Comparison of ENCODE assay signal across 8 cellular contexts in the genomic region with DNA sequence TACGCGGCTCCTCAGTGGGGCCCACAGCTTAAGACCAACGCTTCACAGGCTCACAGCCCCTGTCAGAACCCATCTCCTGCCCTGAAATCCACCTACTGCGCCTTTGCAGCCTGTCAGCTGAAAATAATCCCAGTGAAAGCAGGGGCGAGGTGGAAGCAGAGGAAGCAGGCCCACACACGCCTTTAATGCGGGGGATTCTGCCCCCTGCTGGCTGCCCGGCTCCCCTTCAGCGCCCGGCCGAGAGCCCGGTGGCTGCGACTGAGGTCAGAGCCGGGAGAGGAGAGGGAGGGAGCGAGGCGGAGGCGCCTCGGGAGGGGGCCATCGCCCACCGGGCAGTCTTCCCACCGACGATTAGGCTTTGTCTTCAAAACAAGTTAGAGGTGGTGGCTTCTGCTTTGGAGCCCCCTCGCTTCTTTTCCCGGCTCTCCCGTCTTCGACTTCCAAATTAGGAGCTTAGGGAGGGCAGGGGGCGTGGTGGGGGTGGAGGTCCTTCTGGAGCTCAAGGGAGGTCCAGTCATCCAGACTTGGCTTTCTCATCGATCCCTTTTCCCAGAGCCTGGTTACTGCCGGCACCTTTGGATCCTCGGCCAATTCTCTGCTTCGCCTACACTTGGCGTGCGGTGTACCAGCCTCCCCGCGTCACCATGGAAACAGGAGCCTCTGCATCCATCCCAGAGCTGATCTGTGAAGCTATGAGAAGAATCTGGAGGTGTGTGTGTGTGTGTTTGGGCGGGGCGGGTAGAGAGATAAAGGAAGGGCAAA. TPM values are rescaled to one million over a fixed set of nuclear protein-coding genes. Genes with fewer than 3 reads are reported as not detected.
DNase-seq lines count a peak whose midpoint lies in the region; ATAC-seq and TF ChIP-seq lines count a peak whose summit lies in the region.

No MANE protein-coding gene starts in this region.

- H3K27ac Mint-ChIP-seq in activated naive CD8-positive, alpha-beta T cell treated with anti-CD3 and anti-CD28 coated beads, Interleukin-2, amount 50 U/mL, for 24 hours, result no peak overlapping the region
- peak overlapping the region; percentile 61 for H3K27ac Mint-ChIP-seq in type B pancreatic cell

- no peaks in the 10 kb centered on the region for H3K36me3 Mint-ChIP-seq in activated naive CD8-positive, alpha-beta T cell treated with anti-CD3 and anti-CD28 coated beads, Interleukin-2, amount 50 U/mL, for 24 hours (ENCODE audit: low read depth)
- no peaks in the 10 kb centered on the region for H3K36me3 Mint-ChIP-seq in type B pancreatic cell

- 5% methylated on average over 37 of the region's 37 CpGs for WGBS in heart right ventricle, 2 donors

- peak; percentile 84 to 98 (median 95) for TF ChIP-seq CTCF in heart right ventricle (IDR thresholded peaks at IDR 0.05)
- peak; percentile 99 for TF ChIP-seq CTCF in type B pancreatic cell (conservative IDR thresholded peaks at IDR 0.05)

- H3K36me3 ChIP-seq in heart right ventricle, result no peaks in the 10 kb centered on the region

- DNase-seq in AG20443 (ENCODE audit: low spot score), result peak; percentile 90
- DNase-seq in NCI-H1092 (lab: John Stamatoyannopoulos, UW), result peak; percentile 39
- peak; percentile 57 for DNase-seq in SW480 (ENCODE audit: low spot score)
- DNase-seq in activated naive CD8-positive, alpha-beta T cell treated with anti-CD3 and anti-CD28 coated beads, Interleukin-2, amount 50 U/mL, for 24 hours, result peak; percentile 84
- DNase-seq in heart right ventricle, result peak; percentile 75 to 82
- DNase-seq in posterior cingulate gyrus, result peak; percentile 78 to 97 (median 86)
- peak; percentile 89 for DNase-seq in type B pancreatic cell (ENCODE audit: extremely low spot score, unreplicated experiment)

- H3K9me3 ChIP-seq in heart right ventricle, result no peaks in the 10 kb centered on the region

- ATAC-seq in GM21423 (IDR thresholded peaks at IDR 0.05; ENCODE audit: unreplicated experiment), result peak; percentile 71
- peak; percentile 96 for ATAC-seq in activated naive CD8-positive, alpha-beta T cell treated with anti-CD3 and anti-CD28 coated beads, Interleukin-2, amount 50 U/mL, for 24 hours
- ATAC-seq in heart right ventricle, result peak; percentile 96 to 99 (median 98)

- peaks cover 24% of the 10 kb centered on the region for H3K27me3 Mint-ChIP-seq in activated naive CD8-positive, alpha-beta T cell treated with anti-CD3 and anti-CD28 coated beads, Interleukin-2, amount 50 U/mL, for 24 hours
- peaks cover 20% of the 10 kb centered on the region for H3K27me3 Mint-ChIP-seq in type B pancreatic cell

- no peak overlapping the region for H3K27ac ChIP-seq in heart right ventricle

- H3K27me3 ChIP-seq in heart right ventricle, result peaks cover 0 to 21% (median 5%) of the 10 kb centered on the region in 7 donors

- H3K4me3 ChIP-seq in heart right ventricle, result peak overlapping the region in 8 of 10 donors; percentile 19 to 41 (median 35)

- H3K4me1 Mint-ChIP-seq in activated naive CD8-positive, alpha-beta T cell treated with anti-CD3 and anti-CD28 coated beads, Interleukin-2, amount 50 U/mL, for 24 hours, result peaks cover 8% of the 10 kb centered on the region
- H3K4me1 Mint-ChIP-seq in type B pancreatic cell (ENCODE audit: unreplicated experiment), result peaks cover 13% of the 10 kb centered on the region

- peaks cover 0 to 11% (median 8%) of the 10 kb centered on the region in 9 donors for H3K4me1 ChIP-seq in heart right ventricle

- H3K9me3 Mint-ChIP-seq in activated naive CD8-positive, alpha-beta T cell treated with anti-CD3 and anti-CD28 coated beads, Interleukin-2, amount 50 U/mL, for 24 hours, result no peaks in the 10 kb centered on the region
- no peaks in the 10 kb centered on the region for H3K9me3 Mint-ChIP-seq in type B pancreatic cell

- intact Hi-C loops in heart right ventricle (cut with DNase I) (loop anchor here in 9 of 10 donors (1.0 to 5.0 kb wide), 5 partner anchors 34 to 38 kb away; a partner anchor contains a TSS), posterior cingulate gyrus (cut with DNase I) (loop anchor here (1.0 kb wide), 1 partner anchor 38 kb away; no protein-coding TSS in a partner anchor)

- H3K4me3 Mint-ChIP-seq in activated naive CD8-positive, alpha-beta T cell treated with anti-CD3 and anti-CD28 coated beads, Interleukin-2, amount 50 U/mL, for 24 hours, result no peak overlapping the region
- H3K4me3 Mint-ChIP-seq in type B pancreatic cell, result peak overlapping the region; percentile 80

RNA-seq across cellular contexts. Expression of a gene that starts 25.2 kb away (rescaled TPM):
- total RNA-seq in heart right ventricle (1 to 10 TPM in 5 of 10 donors, under 1 TPM in 5; 0.21 to 3.3 (median 0.95) TPM), type B pancreatic cell (ENCODE audit: low replicate concordance) (3.2 and 6.9 TPM in 2 replicates)
- polyA plus RNA-seq in heart right ventricle, result 1 to 10 TPM in 1 of 2 donors, under 1 TPM in 1; 0.55 to 1.2 TPM

RNA-seq across cellular contexts. Expression of a gene that starts 34.5 kb away (rescaled TPM):
- total RNA-seq in heart right ventricle, result 10 to 100 TPM in 1 of 10 donors, 1 to 10 TPM in 9; 1.6 to 18.0 (median 3.5) TPM
- 10 to 100 TPM; 12.7 to 30.4 TPM for polyA plus RNA-seq in heart right ventricle
- 44.6 and 56.3 TPM in 2 replicates for total RNA-seq in type B pancreatic cell (ENCODE audit: low replicate concordance)

RNA-seq across cellular contexts. Expression of a gene that starts 38.9 kb away (rescaled TPM):
- total RNA-seq in heart right ventricle (10 to 100 TPM; 26.1 to 44.7 (median 32.1) TPM), type B pancreatic cell (ENCODE audit: low replicate concordance) (95.3 and 104 TPM in 2 replicates)
- 10 to 100 TPM; 17.0 to 28.9 TPM for polyA plus RNA-seq in heart right ventricle

Comparison
In these comparisons a context has a peak if more than half of its experiments do, and no peak if none do; other contexts are left out.
1. DNase-seq: peak in every context shown above with its lines; median percentile 90 in AG20443; 89 in type B pancreatic cell; 86 in posterior cingulate gyrus; 84 in activated naive CD8-positive, alpha-beta T cell treated with anti-CD3 and anti-CD28 coated beads, Interleukin-2, amount 50 U/mL, for 24 hours; 78 in heart right ventricle; 57 in SW480; 39 in NCI-H1092.